ENCODE assay signal across 10 cellular contexts in genomic region chr21:14686466-14687276, GRCh38.
DNase-seq lines count a peak whose midpoint lies in the region; ATAC-seq and TF ChIP-seq lines count a peak whose summit lies in the region.
"Had no signal": no experiment of that assay in that cellular context is flagged by ENCODE, and none has a peak within 500 bp of the region (broad histone marks: within the 10 kb centered on the region; RNA-seq: fewer than 3 reads in every experiment).

No MANE protein-coding gene starts in this region.

- CTCF ChIA-PET in CD8-positive, alpha-beta memory T cell (lab: Charles Lee) = no interaction called here
- CTCF ChIA-PET in activated CD8-positive, alpha-beta T cell treated with anti-CD3 and anti-CD28 coated beads, Interleukin-2, amount 10 ng/mL, durations not matched to agents 7 days and 5 days (lab: Charles Lee) = interaction anchor here (1.2 to 2.2 kb wide), 7 partner anchors 10 to 87 kb away, joined by 3 to 10 read pairs (median 5); no protein-coding TSS in a partner anchor
- CTCF ChIA-PET in A673 (lab: Charles Lee) = no interaction called here

- H3K36me3 Mint-ChIP-seq in CD8-positive, alpha-beta memory T cell = peaks cover 0 to 13% (median 0%) of the 10 kb centered on the region in 3 donors
- peaks cover 17% of the 10 kb centered on the region for H3K36me3 Mint-ChIP-seq in activated CD8-positive, alpha-beta T cell treated with anti-CD3 and anti-CD28 coated beads, Interleukin-2, amount 10 ng/mL, durations not matched to agents 7 days and 5 days (ENCODE audit: low read depth)

- H3K4me1 Mint-ChIP-seq in CD8-positive, alpha-beta memory T cell = peaks cover 22 to 38% (median 29%) of the 10 kb centered on the region in 3 donors
- peaks cover 41% of the 10 kb centered on the region for H3K4me1 Mint-ChIP-seq in activated CD8-positive, alpha-beta T cell treated with anti-CD3 and anti-CD28 coated beads, Interleukin-2, amount 10 ng/mL, durations not matched to agents 7 days and 5 days (ENCODE audit: low read depth)

- no peak for TF ChIP-seq POLR2A in gastrocnemius medialis (IDR thresholded peaks at IDR 0.05)

- no peak for TF ChIP-seq CTCF in gastrocnemius medialis (IDR thresholded peaks at IDR 0.05 in 4 of 5, conservative IDR thresholded peaks at IDR 0.05 in 1 of 5)
- TF ChIP-seq CTCF in A673 (conservative IDR thresholded peaks at IDR 0.05; ENCODE audit: low read depth, low read length) = no peak

- intact Hi-C loops in gastrocnemius medialis (cut with DNase I; ENCODE audit: low total_unique reads) = no loop called here
- intact Hi-C loops in A673 (cut with micrococcal nuclease; ENCODE audit: unreplicated experiment) = no loop called here

- no peaks in the 10 kb centered on the region for H3K27me3 ChIP-seq in CD8-positive, alpha-beta memory T cell (ENCODE audit: insufficient read depth, low read length, poor library complexity, severe bottlenecking)
- H3K27me3 ChIP-seq in gastrocnemius medialis (no peaks in the 10 kb centered on the region), A673 (replicated peaks; ENCODE audit: insufficient read depth, low read depth, low read length, poor library complexity) (no peaks in the 10 kb centered on the region)

- H3K4me1 ChIP-seq in CD8-positive, alpha-beta memory T cell (ENCODE audit: insufficient read depth, low read length) = peaks cover 10% of the 10 kb centered on the region
- H3K4me1 ChIP-seq in gastrocnemius medialis = no peaks in the 10 kb centered on the region
- peaks cover 2% of the 10 kb centered on the region for H3K4me1 ChIP-seq in A673 (ENCODE audit: insufficient read depth, low read length, poor library complexity, severe bottlenecking)

- peak overlapping the region; percentile 2 to 81 (median 60) for H3K27ac Mint-ChIP-seq in CD8-positive, alpha-beta memory T cell
- H3K27ac Mint-ChIP-seq in activated CD8-positive, alpha-beta T cell treated with anti-CD3 and anti-CD28 coated beads, Interleukin-2, amount 10 ng/mL, durations not matched to agents 7 days and 5 days = peak overlapping the region; percentile 45

- peak in 1 of 5 donors; percentile 7 for DNase-seq in CD8-positive, alpha-beta memory T cell
- DNase-seq in activated CD8-positive, alpha-beta T cell treated with anti-CD3 and anti-CD28 coated beads, Interleukin-2, amount 10 ng/mL, durations not matched to agents 7 days and 5 days = no peak
- DNase-seq in gastrocnemius medialis (no peak), A673 (ENCODE audit: low spot score) (no peak), NCI-H1417 treated with DMSO at 0.1 percent for 48 hours (lab: John Stamatoyannopoulos, UW) (no peak), NCI-H146 (lab: John Stamatoyannopoulos, UW) (no peak)
- DNase-seq: effector CD8-positive, alpha-beta T cell had no signal

- POLR2A ChIA-PET in CD8-positive, alpha-beta memory T cell (lab: Charles Lee) = interaction anchor here (1.0 to 1.1 kb wide), 2 partner anchors 11 to 12 kb away, joined by 3 to 4 read pairs; no protein-coding TSS in a partner anchor
- POLR2A ChIA-PET in activated CD8-positive, alpha-beta T cell treated with anti-CD3 and anti-CD28 coated beads, Interleukin-2, amount 10 ng/mL, durations not matched to agents 7 days and 5 days (lab: Charles Lee) = interaction anchor here (0.6 kb wide), 1 partner anchor 11 kb away, joined by 3 read pairs; no protein-coding TSS in a partner anchor
- POLR2A ChIA-PET in A673 (lab: Charles Lee; ENCODE audit: low non-redundant PET) = no interaction called here

- in situ Hi-C loops in gastrocnemius medialis (cut with MboI; ENCODE audit: low sequenced_read_pairs in 4 of 4) = no loop called here

- H3K27me3 Mint-ChIP-seq in CD8-positive, alpha-beta memory T cell = peaks cover 0 to 2% of the 10 kb centered on the region in 2 donors
- H3K27me3 Mint-ChIP-seq in activated CD8-positive, alpha-beta T cell treated with anti-CD3 and anti-CD28 coated beads, Interleukin-2, amount 10 ng/mL, durations not matched to agents 7 days and 5 days (ENCODE audit: low read depth) = no peaks in the 10 kb centered on the region

- H3K4me3 ChIP-seq in CD8-positive, alpha-beta memory T cell (ENCODE audit: low read length) = no peak overlapping the region
- H3K4me3 ChIP-seq in gastrocnemius medialis (no peak overlapping the region), A673 (ENCODE audit: low read depth, low read length, poor library complexity, severe bottlenecking) (no peak overlapping the region)
- H3K4me3 ChIP-seq: thoracic aorta had no signal

- H3K4me3 Mint-ChIP-seq in CD8-positive, alpha-beta memory T cell = peak overlapping the region; percentile 15 to 87 (median 70)
- H3K4me3 Mint-ChIP-seq in activated CD8-positive, alpha-beta T cell treated with anti-CD3 and anti-CD28 coated beads, Interleukin-2, amount 10 ng/mL, durations not matched to agents 7 days and 5 days = peak overlapping the region; percentile 15

- ATAC-seq in GM19395 (IDR thresholded peaks at IDR 0.05; ENCODE audit: unreplicated experiment) = peak; percentile 72
- peak; percentile 51 for ATAC-seq in HG03139 (IDR thresholded peaks at IDR 0.05; ENCODE audit: unreplicated experiment)
- peak; percentile 64 for ATAC-seq in activated CD8-positive, alpha-beta T cell treated with anti-CD3 and anti-CD28 coated beads, Interleukin-2, amount 10 ng/mL, durations not matched to agents 7 days and 5 days
- no peak for ATAC-seq in gastrocnemius medialis

- H3K27ac ChIP-seq in CD8-positive, alpha-beta memory T cell (ENCODE audit: low read depth, low read length) = no peak overlapping the region
- H3K27ac ChIP-seq in gastrocnemius medialis (no peak overlapping the region), A673 (ENCODE audit: low read depth, low read length, poor library complexity, severe bottlenecking) (no peak overlapping the region)
- H3K27ac ChIP-seq: thoracic aorta had no signal

- no peaks in the 10 kb centered on the region for H3K36me3 ChIP-seq in CD8-positive, alpha-beta memory T cell (ENCODE audit: insufficient read depth, low read length)
- H3K36me3 ChIP-seq in gastrocnemius medialis = no peaks in the 10 kb centered on the region
- no peaks in the 10 kb centered on the region for H3K36me3 ChIP-seq in A673 (ENCODE audit: insufficient read depth, low read length, poor library complexity, severe bottlenecking)
- H3K36me3 ChIP-seq: thoracic aorta had no signal

- no TSS peak for BruUV-seq in A673 (replicated peaks; lab: Mats Ljungman, UMichigan)

- H3K9me3 ChIP-seq in CD8-positive, alpha-beta memory T cell (ENCODE audit: low read length) = no peaks in the 10 kb centered on the region
- H3K9me3 ChIP-seq in gastrocnemius medialis (no peaks in the 10 kb centered on the region), A673 (ENCODE audit: low read depth, low read length, poor library complexity, severe bottlenecking) (no peaks in the 10 kb centered on the region)
- H3K9me3 ChIP-seq: thoracic aorta had no signal

- H3K9me3 Mint-ChIP-seq in CD8-positive, alpha-beta memory T cell = no peaks in the 10 kb centered on the region
- H3K9me3 Mint-ChIP-seq in activated CD8-positive, alpha-beta T cell treated with anti-CD3 and anti-CD28 coated beads, Interleukin-2, amount 10 ng/mL, durations not matched to agents 7 days and 5 days (ENCODE audit: insufficient read depth) = peaks cover 14% of the 10 kb centered on the region

Comparison
In these comparisons a context has a peak if more than half of its experiments do, and no peak if none do; other contexts are left out.
1. ATAC-seq: peak in GM19395 (single experiment), HG03139 (single experiment) and activated CD8-positive, alpha-beta T cell treated with anti-CD3 and anti-CD28 coated beads, Interleukin-2, amount 10 ng/mL, durations not matched to agents 7 days and 5 days (single experiment); none in gastrocnemius medialis (0 of 2).